In the genomic region with DNA sequence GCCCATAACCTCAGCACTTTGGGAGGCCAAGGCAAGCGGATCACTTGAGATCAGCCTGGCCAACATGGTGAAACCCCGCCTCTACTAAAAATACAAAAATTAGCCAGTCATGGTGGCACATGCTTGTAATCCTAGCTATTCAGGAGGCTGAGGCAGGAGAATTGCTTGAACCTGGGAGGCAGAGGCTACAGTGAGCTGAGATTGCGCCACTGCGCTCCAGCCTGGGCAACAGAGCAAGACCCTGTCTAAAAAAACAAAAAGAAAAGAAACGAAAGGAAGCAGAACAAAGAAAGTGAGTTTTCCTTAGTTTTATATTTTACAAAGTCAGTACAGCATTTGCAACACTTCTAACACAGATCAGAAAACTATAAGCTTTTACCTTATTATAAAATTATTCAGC, we compare ENCODE assay signal across 14 cellular contexts. TPM values are rescaled to one million over a fixed set of nuclear protein-coding genes. Genes with fewer than 3 reads are reported as not detected.
"Had no signal": no experiment of that assay in that cellular context is flagged by ENCODE, and none has a peak within 500 bp of the region (broad histone marks: within the 10 kb centered on the region; RNA-seq: fewer than 3 reads in every experiment).

No MANE protein-coding gene starts in this region.

RNA-seq across cellular contexts. Expression of gene ABCC12, which starts 10.8 kb away (rescaled TPM):
- total RNA-seq: natural killer cell, omental fat pad, osteocyte, pancreas, renal cortical epithelial cell, right cardiac atrium, sigmoid colon, skeletal muscle tissue, subcutaneous adipose tissue, thoracic aorta, ureter, vagina had no signal
- polyA plus RNA-seq: neural cell, pancreas, right cardiac atrium, sigmoid colon, small intestine had no signal
